ENCODE assay signal across 31 cellular contexts in genomic region chr2:114089636-114090325, GRCh38.
DNase-seq lines count a peak whose midpoint lies in the region; ATAC-seq and TF ChIP-seq lines count a peak whose summit lies in the region.
"Had no signal": no experiment of that assay in that cellular context is flagged by ENCODE, and none has a peak within 500 bp of the region (broad histone marks: within the 10 kb centered on the region; RNA-seq: fewer than 3 reads in every experiment).

No MANE protein-coding gene starts in this region.

- no peak for ATAC-seq in HG03354 (IDR thresholded peaks at IDR 0.05; ENCODE audit: poor library complexity, severe bottlenecking, unreplicated experiment)
- ATAC-seq in GM21423 (IDR thresholded peaks at IDR 0.05; ENCODE audit: unreplicated experiment) = no peak
- ATAC-seq: GM12878; left cardiac atrium; stimulated activated naive CD8-positive, alpha-beta T cell treated with anti-CD3 and anti-CD28 coated beads, Interleukin-15, Interleukin-2, amounts not matched to agents 100 U/mL and 50 U/mL, for 24 hours had no signal

- TF ChIP-seq CTCF in fibroblast of the aortic adventitia (IDR thresholded peaks at IDR 0.05; ENCODE audit: insufficient read depth, low read length) (no peak), CD14-positive monocyte (IDR thresholded peaks at IDR 0.05) (no peak)

- H3K27ac Mint-ChIP-seq in CD14-positive monocyte = no peak overlapping the region
- H3K27ac Mint-ChIP-seq: activated naive CD8-positive, alpha-beta T cell; activated T-cell treated with anti-CD3 and anti-CD28 coated beads, Interleukin-2, amount 50 U/mL, for 24 hours; CD4-positive, alpha-beta T cell; H9; nephron progenitor cell; T-helper 1 cell treated with Interleukin-12 subunit alpha and Interleukin-12 subunit beta and Interleukin-4 antibody, amounts not matched to agents 30 μg/mL and 1 μg/mL, for 36 hours had no signal

- no peaks in the 10 kb centered on the region for H3K36me3 Mint-ChIP-seq in CD14-positive monocyte
- H3K36me3 Mint-ChIP-seq: activated naive CD8-positive, alpha-beta T cell had no signal

- H3K9me3 Mint-ChIP-seq in CD14-positive monocyte = peaks cover 0 to 8% (median 2%) of the 10 kb centered on the region in 7 donors
- H3K9me3 Mint-ChIP-seq: activated T-cell treated with anti-CD3 and anti-CD28 coated beads, Interleukin-2, amount 50 U/mL, for 24 hours; nephron progenitor cell had no signal

- H3K4me1 Mint-ChIP-seq in CD14-positive monocyte = no peaks in the 10 kb centered on the region
- H3K4me1 Mint-ChIP-seq: H9, nephron progenitor cell had no signal

- intact Hi-C loops in CD14-positive monocyte (cut with micrococcal nuclease) = no loop called here

- peak; percentile 51 for DNase-seq in EH (ENCODE audit: low read depth)
- peak; percentile 30 for DNase-seq in HCEC 1CT
- peak; percentile 10 for DNase-seq in fibroblast of the aortic adventitia (ENCODE audit: low read depth)
- peak; percentile 17 for DNase-seq in superior temporal gyrus (ENCODE audit: extremely low spot score)
- DNase-seq in CD14-positive monocyte (ENCODE audit: low spot score) = no peak
- DNase-seq: activated CD4-positive, alpha-beta T cell treated with anti-CD3 and anti-CD28 coated beads, Interleukin-2, amount 50 U/mL, for 1 hour; activated CD4-positive, CD25-positive, alpha-beta regulatory T cell; activated effector memory CD4-positive, alpha-beta T cell treated with anti-CD3 and anti-CD28 coated beads, Interleukin-2, amount 50 U/mL, for 16 hours; activated T-cell treated with anti-CD3 and anti-CD28 coated beads, Interleukin-2, amount 50 U/mL, for 24 hours; CD4-positive, alpha-beta T cell; DND-41; H9; Kasumi-1; left cardiac atrium; NCI-H1048; NCI-H1694; NCI-H82; nephron progenitor cell; OCI-M1; spleen; stimulated activated CD4-positive, alpha-beta T cell treated with anti-CD3 and anti-CD28 coated beads, Interleukin-2, amount 100 ng/mL, for 24 hours; stimulated activated naive CD8-positive, alpha-beta T cell treated with anti-CD3 and anti-CD28 coated beads, Interleukin-15, Interleukin-2, amounts not matched to agents 100 U/mL and 50 U/mL, for 24 hours had no signal

- H3K4me3 ChIP-seq in fibroblast of the aortic adventitia (ENCODE audit: low read depth, low read length) = no peak overlapping the region
- H3K4me3 ChIP-seq: GM12878, hepatocyte, right atrium auricular region, SK-N-MC, spleen, thoracic aorta had no signal

- H3K4me3 Mint-ChIP-seq in CD14-positive monocyte = no peak overlapping the region
- H3K4me3 Mint-ChIP-seq: activated naive CD8-positive, alpha-beta T cell; activated T-cell treated with anti-CD3 and anti-CD28 coated beads, Interleukin-2, amount 50 U/mL, for 24 hours; CD4-positive, alpha-beta T cell; H9; nephron progenitor cell; T-helper 1 cell treated with Interleukin-12 subunit alpha and Interleukin-12 subunit beta and Interleukin-4 antibody, amounts not matched to agents 30 μg/mL and 1 μg/mL, for 36 hours had no signal

- peaks cover 0 to 6% (median 0%) of the 10 kb centered on the region in 3 donors for H3K27me3 Mint-ChIP-seq in CD14-positive monocyte (ENCODE audit: low read depth in 3 of 3)
